In the genomic region with DNA sequence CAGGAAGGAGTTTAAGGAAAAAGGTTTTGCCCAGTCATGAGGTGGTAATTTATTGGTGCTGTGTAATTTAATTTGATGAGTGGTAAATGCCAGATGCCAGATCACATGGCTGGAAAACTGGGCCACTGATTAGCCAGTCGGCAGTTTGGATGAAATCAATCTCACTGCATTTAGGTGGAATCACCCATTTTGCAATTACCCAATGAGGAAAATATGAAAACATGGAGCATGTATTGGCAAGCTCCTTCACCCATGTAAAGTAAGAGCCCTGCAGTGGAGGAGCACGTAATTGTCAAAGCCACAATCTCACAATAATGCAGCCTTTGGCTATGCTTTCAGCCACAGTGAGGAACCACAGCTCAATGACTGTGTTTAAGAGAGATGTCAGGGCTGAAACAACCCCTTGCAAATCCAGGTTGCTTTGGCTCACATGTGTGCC, we compare ENCODE assay signal across 10 cellular contexts.
DNase-seq lines count a peak whose midpoint lies in the region; ATAC-seq and TF ChIP-seq lines count a peak whose summit lies in the region.
"Had no signal": no experiment of that assay in that cellular context is flagged by ENCODE, and none has a peak within 500 bp of the region (broad histone marks: within the 10 kb centered on the region; RNA-seq: fewer than 3 reads in every experiment).

No MANE protein-coding gene starts in this region.

- no peak for TF ChIP-seq CTCF in mucosa of descending colon (IDR thresholded peaks at IDR 0.05)

- H3K36me3 ChIP-seq in mucosa of descending colon (ENCODE audit: low read depth), result no peaks in the 10 kb centered on the region

- intact Hi-C loops in mucosa of descending colon (cut with DNase I, micrococcal nuclease) (no loop called here), head of caudate nucleus (cut with DNase I) (no loop called here)

- ATAC-seq in GM18858 (IDR thresholded peaks at IDR 0.05; ENCODE audit: unreplicated experiment), result peak; percentile 39
- peak; percentile 72 for ATAC-seq in GM21619 (IDR thresholded peaks at IDR 0.05; ENCODE audit: unreplicated experiment)
- peak; percentile 59 for ATAC-seq in mucosa of descending colon
- no peak for ATAC-seq in HG03175 (IDR thresholded peaks at IDR 0.05; ENCODE audit: unreplicated experiment)
- no peak for ATAC-seq in GM19452 (IDR thresholded peaks at IDR 0.05; ENCODE audit: unreplicated experiment)

- no peaks in the 10 kb centered on the region for H3K9me3 ChIP-seq in mucosa of descending colon

- no peaks in the 10 kb centered on the region for H3K4me1 ChIP-seq in mucosa of descending colon (ENCODE audit: low read depth)

- peak; percentile 57 for DNase-seq in M059J (ENCODE audit: low read depth)
- DNase-seq in mucosa of descending colon, result no peak
- DNase-seq in head of caudate nucleus, result no peak
- DNase-seq: aorta; stimulated activated CD8-positive, alpha-beta memory T cell treated with anti-CD3 and anti-CD28 coated beads, Interleukin-4, amount 100 ng/mL, for 48 hours had no signal

- H3K4me3 ChIP-seq in mucosa of descending colon, result no peak overlapping the region
- H3K4me3 ChIP-seq: skin epidermis had no signal

Comparison
In these comparisons a context has a peak if more than half of its experiments do, and no peak if none do; other contexts are left out.
1. ATAC-seq: peak in GM18858 (single experiment), GM21619 (single experiment) and mucosa of descending colon (single experiment); none in HG03175 (single experiment) and GM19452 (single experiment).